Comparison of ENCODE assay signal across 12 cellular contexts in the genomic region with DNA sequence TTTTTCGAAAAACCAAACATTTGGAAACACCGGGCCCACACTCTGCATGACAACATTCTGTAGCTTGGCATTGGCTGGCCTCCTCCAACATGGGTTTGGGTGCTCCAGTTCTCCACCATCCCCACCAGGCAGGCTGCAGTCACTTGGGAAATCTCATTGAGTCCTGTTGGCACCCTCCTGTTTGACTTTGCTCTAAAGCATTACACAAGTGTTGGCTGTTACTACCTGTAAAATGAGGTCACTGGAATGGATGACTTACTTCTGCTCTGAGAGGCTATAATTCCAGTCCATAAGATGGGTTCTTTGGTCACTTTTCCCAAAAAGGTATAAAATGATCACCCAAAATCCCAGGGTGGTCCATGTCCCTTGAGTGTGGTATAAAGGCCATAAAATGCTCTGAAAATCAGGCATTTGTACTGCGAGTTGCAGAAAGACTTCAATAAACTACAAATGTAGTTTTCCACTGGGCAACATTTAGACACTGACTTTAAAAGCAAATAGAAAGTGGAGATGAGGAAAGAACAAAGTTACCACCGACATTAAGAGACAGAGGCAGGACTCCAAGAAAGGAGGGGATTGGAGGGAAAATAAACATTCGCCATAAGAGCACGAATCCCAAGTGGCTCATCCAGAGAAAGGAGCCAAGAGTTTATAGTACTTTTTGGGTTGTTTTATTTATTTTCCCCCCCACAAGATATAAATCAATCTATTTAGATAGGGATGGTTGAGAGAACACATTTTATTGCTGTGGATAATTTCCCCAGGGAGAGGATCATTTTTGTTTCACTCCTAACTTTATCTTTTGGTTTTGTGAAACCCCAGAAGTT.
DNase-seq lines count a peak whose midpoint lies in the region; ATAC-seq and TF ChIP-seq lines count a peak whose summit lies in the region.
"Had no signal": no experiment of that assay in that cellular context is flagged by ENCODE, and none has a peak within 500 bp of the region (broad histone marks: within the 10 kb centered on the region; RNA-seq: fewer than 3 reads in every experiment).

No MANE protein-coding gene starts in this region.

- H3K27me3 ChIP-seq in IMR-90 (ENCODE audit: control insufficient read depth, insufficient read depth, low read length), result no peaks in the 10 kb centered on the region
- no peaks in the 10 kb centered on the region for H3K27me3 ChIP-seq in right lobe of liver
- no peaks in the 10 kb centered on the region for H3K27me3 ChIP-seq in stomach
- H3K27me3 ChIP-seq in CD8-positive, alpha-beta T cell (ENCODE audit: insufficient read depth, low read length), result no peaks in the 10 kb centered on the region
- no peaks in the 10 kb centered on the region for H3K27me3 ChIP-seq in SJCRH30
- H3K27me3 ChIP-seq: foreskin keratinocyte had no signal

- TF ChIP-seq POLR2A in IMR-90 (IDR thresholded peaks at IDR 0.05; ENCODE audit: low read depth, low read length), result no peak
- TF ChIP-seq POLR2A in right lobe of liver (IDR thresholded peaks at IDR 0.05), result no peak
- no peak for TF ChIP-seq POLR2A in stomach (IDR thresholded peaks at IDR 0.05)

- peak overlapping the region; percentile 76; the same call in 2 of the 3 replicates for H2BK15ac ChIP-seq in IMR-90 (ENCODE audit: low read depth, low read length)

- no TSS peak for BruUV-seq in IMR-90 (replicated peaks; lab: Mats Ljungman, UMichigan)

- TF ChIP-seq CTCF in IMR-90 (conservative IDR thresholded peaks at IDR 0.05; ENCODE audit: low read depth, low read length) (no peak), right lobe of liver (IDR thresholded peaks at IDR 0.05) (no peak), stomach (IDR thresholded peaks at IDR 0.05) (no peak), GM10248 (IDR thresholded peaks at IDR 0.05; ENCODE audit: control extremely low read depth, extremely low read depth, low read depth, missing control alignments) (no peak)
- no peak for TF ChIP-seq CTCF in CD8-positive, alpha-beta T cell (IDR thresholded peaks at IDR 0.05)

- H3K9me3 Mint-ChIP-seq in CD8-positive, alpha-beta T cell, result peaks cover 3% of the 10 kb centered on the region

- no peaks in the 10 kb centered on the region for H3K9me3 ChIP-seq in IMR-90 (ENCODE audit: control insufficient read depth, insufficient read depth, low read length)
- no peaks in the 10 kb centered on the region for H3K9me3 ChIP-seq in right lobe of liver
- H3K9me3 ChIP-seq in stomach, result no peaks in the 10 kb centered on the region
- no peaks in the 10 kb centered on the region for H3K9me3 ChIP-seq in CD8-positive, alpha-beta T cell (ENCODE audit: low read length)
- H3K9me3 ChIP-seq in SJCRH30 (replicated peaks), result no peaks in the 10 kb centered on the region; the same call in 1 of the 2 replicates

- DNase-seq in IMR-90 (peak; percentile 61), brain pericyte (ENCODE audit: low read depth, low spot score) (peak; percentile 62), right lobe of liver (peak; percentile 58 to 90 (median 83)), stomach (no peak), GM10248 (ENCODE audit: extremely low spot score) (no peak), SJCRH30 (no peak)
- DNase-seq in CD8-positive, alpha-beta T cell, result no peak
- DNase-seq: activated CD8-positive, alpha-beta T cell treated with anti-CD3 and anti-CD28 coated beads, Interleukin-2, amount 10 ng/mL, durations not matched to agents 7 days and 5 days; activated effector memory CD4-positive, alpha-beta T cell treated with Interleukin-2 at 50 U/mL for 16 hours; foreskin keratinocyte; SIG-M5 had no signal

- no peaks in the 10 kb centered on the region for H3K4me1 Mint-ChIP-seq in CD8-positive, alpha-beta T cell (ENCODE audit: low read depth)

- POLR2A ChIA-PET in IMR-90 (lab: Charles Lee; ENCODE audit: unreplicated experiment) (interaction anchor here (0.6 kb wide), 1 partner anchor 1736 kb away, joined by 11 read pairs; no protein-coding TSS in a partner anchor), GM10248 (lab: Yijun Ruan, JAX) (no interaction called here)
- POLR2A ChIA-PET in CD8-positive, alpha-beta T cell (lab: Charles Lee), result no interaction called here

- no peaks in the 10 kb centered on the region for H3K36me3 Mint-ChIP-seq in CD8-positive, alpha-beta T cell

- no peak overlapping the region for H3K56ac ChIP-seq in IMR-90 (ENCODE audit: extremely low read depth, insufficient read depth, low read length)

- H3K14ac ChIP-seq in IMR-90 (replicated peaks; ENCODE audit: low read depth, low read length), result peak overlapping the region; percentile 29; the same call in 1 of the 2 replicates

- CTCF ChIA-PET in IMR-90 (lab: Yijun Ruan, JAX) (interaction anchor here (1.3 kb wide), 1 partner anchor 9 kb away, joined by 3 read pairs; no protein-coding TSS in a partner anchor), GM10248 (lab: Yijun Ruan, JAX) (interaction anchor here (0.6 to 1.2 kb wide), 2 partner anchors 16 to 214 kb away, joined by 3 read pairs; no protein-coding TSS in a partner anchor)
- CTCF ChIA-PET in CD8-positive, alpha-beta T cell (lab: Charles Lee), result no interaction called here

- peak overlapping the region; percentile 68 for H3K4me2 ChIP-seq in IMR-90 (ENCODE audit: low read depth, low read length)

- no peak for TF ChIP-seq EP300 in stomach (IDR thresholded peaks at IDR 0.05)

- peaks cover 9% of the 10 kb centered on the region for H3K9me1 ChIP-seq in IMR-90 (ENCODE audit: insufficient read depth, low read length)

- H3K36me3 ChIP-seq in IMR-90 (ENCODE audit: control insufficient read depth, insufficient read depth, low read length) (no peaks in the 10 kb centered on the region), right lobe of liver (no peaks in the 10 kb centered on the region), stomach (no peaks in the 10 kb centered on the region), SJCRH30 (no peaks in the 10 kb centered on the region)
- H3K36me3 ChIP-seq in CD8-positive, alpha-beta T cell (ENCODE audit: insufficient read depth, low read length), result no peaks in the 10 kb centered on the region

- no peak overlapping the region for H3K9ac ChIP-seq in IMR-90 (ENCODE audit: low read depth, low read length)

- in situ Hi-C loops in IMR-90 (cut with MboI; ENCODE audit: low sequenced_read_pairs), result no loop called here

- H3K27ac Mint-ChIP-seq in CD8-positive, alpha-beta T cell, result no peak overlapping the region
- H3K27ac Mint-ChIP-seq: activated CD8-positive, alpha-beta T cell treated with anti-CD3 and anti-CD28 coated beads, Interleukin-2, amount 10 ng/mL, durations not matched to agents 7 days and 5 days had no signal

- peak overlapping the region; percentile 72; the same call in 1 of the 2 replicates for H2BK20ac ChIP-seq in IMR-90 (ENCODE audit: low read depth, low read length)

- intact Hi-C loops in IMR-90 (cut with micrococcal nuclease) (loop anchor here (5.0 to 10.0 kb wide), 3 partner anchors 127 to 1211 kb away; no protein-coding TSS in a partner anchor), right lobe of liver (cut with DNase I) (no loop called here), stomach (cut with DNase I; ENCODE audit: low total_unique reads) (no loop called here)
- intact Hi-C loops in CD8-positive, alpha-beta T cell (cut with DNase I, micrococcal nuclease), result no loop called here

- no peaks in the 10 kb centered on the region for H3K27me3 Mint-ChIP-seq in CD8-positive, alpha-beta T cell (ENCODE audit: low read depth)

- dilution Hi-C loops in IMR-90 (cut with HindIII; ENCODE audit: low sequenced_read_pairs, unreplicated experiment), result no loop called here

- peak overlapping the region; percentile 0 for H2BK5ac ChIP-seq in IMR-90 (ENCODE audit: low read depth, low read length, poor library complexity, severe bottlenecking)

- no peak overlapping the region for H2AFZ ChIP-seq in IMR-90 (replicated peaks; ENCODE audit: low read length, poor library complexity)

- peak overlapping the region; percentile 36; the same call in 1 of the 2 replicates for H3K27ac ChIP-seq in IMR-90 (ENCODE audit: insufficient read depth, low read length)
- H3K27ac ChIP-seq in right lobe of liver, result peak overlapping the region; percentile 40 to 79 (median 54)
- peak overlapping the region in 4 of 5 donors; percentile 13 to 62 (median 40) for H3K27ac ChIP-seq in stomach
- H3K27ac ChIP-seq in CD8-positive, alpha-beta T cell (ENCODE audit: low read depth, low read length), result no peak overlapping the region
- H3K27ac ChIP-seq in SJCRH30, result no peak overlapping the region
- H3K27ac ChIP-seq: foreskin keratinocyte had no signal

- peak; percentile 55 for ATAC-seq in IMR-90 (ENCODE audit: low read depth)
- ATAC-seq in right lobe of liver, result peak; percentile 91 to 97 (median 93)
- ATAC-seq in CD8-positive, alpha-beta T cell, result no peak
- no peak for ATAC-seq in HG02973 (IDR thresholded peaks at IDR 0.05; ENCODE audit: unreplicated experiment)
- ATAC-seq: activated CD8-positive, alpha-beta T cell treated with anti-CD3 and anti-CD28 coated beads, Interleukin-2, amount 10 ng/mL, durations not matched to agents 7 days and 5 days; foreskin keratinocyte had no signal

- no peak overlapping the region for H3K4me3 Mint-ChIP-seq in CD8-positive, alpha-beta T cell
- H3K4me3 Mint-ChIP-seq: activated CD8-positive, alpha-beta T cell treated with anti-CD3 and anti-CD28 coated beads, Interleukin-2, amount 10 ng/mL, durations not matched to agents 7 days and 5 days had no signal

- 100% methylated on average over 1 of the region's 6 CpGs; no CpG with 5 or more reads in 1 of the 2 experiments for WGBS in IMR-90 (ENCODE audit: extremely low coverage in 2 of 2, insufficient read length in 1 of 2), 2 experiments
- 19% methylated on average over 6 of the region's 6 CpGs for WGBS in right lobe of liver (ENCODE audit: insufficient coverage, low coverage, low lambda C conversion rate, missing lambda C conversion rate)
- 61 to 77% (median 73%) methylated on average over 6 of the region's 6 CpGs for WGBS in stomach, 5 donors

- H4K8ac ChIP-seq in IMR-90 (ENCODE audit: low read depth in 2 of 2, low read length in 2 of 2), result 0 out of 4 replicates have a peak overlapping the region, but pooled peaks of 1 of the 2 experiments have one; percentile 46

- H3K4ac ChIP-seq in IMR-90 (ENCODE audit: low read depth, low read length), result peak overlapping the region; percentile 58; the same call in 1 of the 2 replicates

- peak overlapping the region; percentile 31; the same call in 1 of the 2 replicates for H2AK5ac ChIP-seq in IMR-90 (ENCODE audit: low read depth, low read length)

- TF ChIP-seq RAD21 in IMR-90 (IDR thresholded peaks at IDR 0.05; ENCODE audit: low read length), result no peak

- peak overlapping the region; percentile 20; the same call in 1 of the 2 replicates for H4K91ac ChIP-seq in IMR-90 (ENCODE audit: insufficient read depth, low read depth, low read length)

- no peak overlapping the region; the same call in 1 of the 2 replicates for H4K5ac ChIP-seq in IMR-90 (ENCODE audit: low read depth, low read length)

- H4K20me1 ChIP-seq in IMR-90 (ENCODE audit: insufficient read depth, low read length), result no peaks in the 10 kb centered on the region

- H3K23ac ChIP-seq in IMR-90 (ENCODE audit: low read depth, low read length), result peak overlapping the region; percentile 78

- H2AK9ac ChIP-seq in IMR-90 (replicated peaks; ENCODE audit: low read depth, low read length, poor library complexity), result no peak overlapping the region

- peak overlapping the region; percentile 36 for H2BK120ac ChIP-seq in IMR-90 (ENCODE audit: low read depth, low read length)

- H3K18ac ChIP-seq in IMR-90 (ENCODE audit: low read depth, low read length), result peak overlapping the region; percentile 16

- peaks cover 13% of the 10 kb centered on the region for H3K4me1 ChIP-seq in IMR-90 (ENCODE audit: control insufficient read depth, insufficient read depth, low read length)
- H3K4me1 ChIP-seq in right lobe of liver, result peaks cover 0 to 22% (median 10%) of the 10 kb centered on the region in 4 donors
- H3K4me1 ChIP-seq in stomach, result peaks cover 0 to 24% (median 0%) of the 10 kb centered on the region in 4 donors
- H3K4me1 ChIP-seq in CD8-positive, alpha-beta T cell (ENCODE audit: insufficient read depth, low read length), result no peaks in the 10 kb centered on the region
- H3K4me1 ChIP-seq in SJCRH30, result peaks cover 12% of the 10 kb centered on the region

- H3K4me3 ChIP-seq in IMR-90 (ENCODE audit: insufficient read depth, low read depth, low read length) (no peak overlapping the region), right lobe of liver (no peak overlapping the region), stomach (no peak overlapping the region), SJCRH30 (no peak overlapping the region)
- no peak overlapping the region for H3K4me3 ChIP-seq in CD8-positive, alpha-beta T cell (ENCODE audit: low read depth, low read length)

- no peaks in the 10 kb centered on the region for H3K79me1 ChIP-seq in IMR-90 (ENCODE audit: low read depth in 1 of 2, low read length in 2 of 2)

Comparison
In these comparisons a context has a peak if more than half of its experiments do, and no peak if none do; other contexts are left out.
1. ATAC-seq: peak in IMR-90 (single experiment) and right lobe of liver (4 of 4); none in CD8-positive, alpha-beta T cell (single experiment) and HG02973 (single experiment).
2. DNase-seq: peak in IMR-90 (single experiment), brain pericyte (single experiment) and right lobe of liver (3 of 3); none in stomach (single experiment), CD8-positive, alpha-beta T cell (0 of 7), GM10248 (single experiment) and SJCRH30 (0 of 2).
3. H3K27ac ChIP-seq: peak in IMR-90 (single experiment), right lobe of liver (3 of 3) and stomach (4 of 5); none in CD8-positive, alpha-beta T cell (single experiment) and SJCRH30 (single experiment).